In genomic region chr13:82664183-82664582, GRCh38 we compare ENCODE assay signal across 37 cellular contexts.
"Had no signal": no experiment of that assay in that cellular context is flagged by ENCODE, and none has a peak within 500 bp of the region (broad histone marks: within the 10 kb centered on the region; RNA-seq: fewer than 3 reads in every experiment).

No MANE protein-coding gene starts in this region.

- H3K27ac ChIP-seq: KMS-11 had no signal

- H3K4me3 ChIP-seq: MG63 had no signal

- H3K36me3 ChIP-seq: MG63 had no signal

- H3K9me3 ChIP-seq: MG63 had no signal

- DNase-seq: Karpas-422, Kasumi-1, KBM-7, KG1, MG63, MM.1S, MV-4-11, NCI-H1048, NCI-H1092, NCI-H1092 treated with DMSO at 0.1 percent for 48 hours, NCI-H1105, NCI-H1105 treated with DMSO at 0.1 percent for 48 hours, NCI-H1417, NCI-H1417 treated with DMSO at 0.1 percent for 48 hours, NCI-H1436, NCI-H1436 treated with DMSO at 0.1 percent for 48 hours, NCI-H146, NCI-H1694, NCI-H1694 treated with DMSO at 0.1 percent for 48 hours, NCI-H187, NCI-H187 treated with DMSO at 0.1 percent for 48 hours, NCI-H1930, NCI-H2029, NCI-H2029 treated with DMSO at 0.1 percent for 48 hours, NCI-H2081, NCI-H2081 treated with DMSO at 0.1 percent for 48 hours, NCI-H2107, NCI-H2171, NCI-H2171 treated with DMSO at 0.1 percent for 48 hours, NCI-H2227 treated with DMSO at 0.1 percent for 48 hours, NCI-H226, NCI-H345, NCI-H446, NCI-H446 treated with DMSO at 0.1 percent for 48 hours, NCI-H510A, NCI-H510A treated with DMSO at 0.1 percent for 48 hours had no signal

- H3K27me3 ChIP-seq: MG63 had no signal
